11 cellular contexts compared by ENCODE assay signal in the genomic region with DNA sequence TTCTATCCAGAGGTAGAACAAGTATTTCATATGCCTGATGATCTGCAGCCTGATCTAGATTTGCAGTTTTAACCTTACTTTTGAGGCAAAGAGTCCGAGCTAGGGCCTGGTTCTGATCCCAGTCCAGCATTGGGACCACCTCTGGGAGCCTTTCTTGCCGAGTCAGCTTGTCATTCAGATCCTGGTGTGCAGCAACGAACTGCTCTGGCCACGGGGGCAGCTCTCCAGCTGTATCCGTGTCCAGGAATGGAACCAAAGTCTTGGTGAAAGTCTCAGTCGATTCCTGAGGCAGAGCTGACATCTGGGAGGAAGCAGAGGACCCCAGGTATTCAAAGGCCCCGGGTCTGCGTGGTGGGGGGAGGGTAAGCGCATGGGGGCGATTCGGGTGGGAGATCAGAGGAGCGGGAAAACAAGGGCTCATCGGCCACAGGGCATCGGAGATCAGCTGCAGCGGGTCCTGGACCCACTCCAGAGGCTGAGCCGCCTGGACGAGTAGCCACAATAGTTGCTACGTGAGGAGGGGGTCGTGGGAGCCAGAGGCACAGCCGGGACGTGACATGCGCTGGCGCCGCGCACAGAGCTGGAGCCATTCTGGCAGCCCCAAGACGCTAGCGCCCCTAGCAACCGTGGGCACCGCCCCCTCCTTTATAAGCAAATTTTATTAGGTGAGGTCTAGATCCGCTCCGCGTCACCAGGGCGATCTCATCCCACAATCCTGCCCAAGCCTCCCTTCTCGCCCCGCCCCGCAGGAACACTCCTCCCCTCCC. TPM values are rescaled to one million over a fixed set of nuclear protein-coding genes. Genes with fewer than 3 reads are reported as not detected.
DNase-seq lines count a peak whose midpoint lies in the region; ATAC-seq and TF ChIP-seq lines count a peak whose summit lies in the region.
"Had no signal": no experiment of that assay in that cellular context is flagged by ENCODE, and none has a peak within 500 bp of the region (broad histone marks: within the 10 kb centered on the region; RNA-seq: fewer than 3 reads in every experiment).

No MANE protein-coding gene starts in this region.

- TF ChIP-seq POLR2A in Peyer's patch (IDR thresholded peaks at IDR 0.05): no peak

- WGBS in mammary epithelial cell (ENCODE audit: low coverage, missing lambda C conversion rate): 0% methylated on average over 7 of the region's 36 CpGs

- DNase-seq in LNCaP clone FGC (ENCODE audit: low read depth) (no peak), mammary epithelial cell (no peak), lower lobe of right lung (peak; percentile 48), NCI-H446 treated with DMSO at 0.1 percent for 48 hours (lab: John Stamatoyannopoulos, UW) (no peak), Peyer's patch (no peak)
- DNase-seq in activated CD4-positive, alpha-beta T cell treated with anti-CD3 and anti-CD28 coated beads for 1 hour: no peak
- DNase-seq: activated effector memory CD4-positive, alpha-beta T cell treated with anti-CD3 and anti-CD28 coated beads, Interleukin-2, amount 50 U/mL, for 16 hours; CD4-positive, CD25-positive, alpha-beta regulatory T cell had no signal

- dilution Hi-C loops in mammary epithelial cell (cut with HindIII; ENCODE audit: low sequenced_read_pairs): no loop called here

- H3K27me3 ChIP-seq in ACC112 (ENCODE audit: insufficient read depth, low read length): peaks cover 68% of the 10 kb centered on the region
- peaks cover 8% of the 10 kb centered on the region for H3K27me3 ChIP-seq in mammary epithelial cell (ENCODE audit: insufficient read depth, low read length)
- H3K27me3 ChIP-seq in lower lobe of right lung (ENCODE audit: low read depth): peaks cover 31% of the 10 kb centered on the region
- no peaks in the 10 kb centered on the region for H3K27me3 ChIP-seq in Peyer's patch

- H3K4me3 ChIP-seq in ACC112 (ENCODE audit: low read depth, low read length) (peak overlapping the region; percentile 29), LNCaP clone FGC (ENCODE audit: low read depth, low read length) (peak overlapping the region; percentile 31; the same call in 1 of the 2 replicates), mammary epithelial cell (replicated peaks in 1 of 3; ENCODE audit: insufficient read depth in 1 of 3, low read depth in 2 of 3, low read length in 3 of 3) (peak overlapping the region in 1 of 3 experiments; percentile 31), lower lobe of right lung (peak overlapping the region; percentile 29), Peyer's patch (peak overlapping the region in 1 of 4 donors; percentile 12)

- intact Hi-C loops in mammary epithelial cell (cut with micrococcal nuclease): no loop called here
- intact Hi-C loops in lower lobe of right lung (cut with DNase I): no loop called here

- H3K4me2 ChIP-seq in mammary epithelial cell (ENCODE audit: insufficient read depth, low read depth, low read length): peak overlapping the region; percentile 87

- no peak overlapping the region for H3K9ac ChIP-seq in mammary epithelial cell (ENCODE audit: insufficient read depth, low read length)

- in situ Hi-C loops in mammary epithelial cell (cut with MboI; ENCODE audit: low sequenced_read_pairs in 2 of 2): no loop called here

- no peaks in the 10 kb centered on the region for H3K36me3 ChIP-seq in ACC112 (ENCODE audit: insufficient read depth, low read length)
- no peaks in the 10 kb centered on the region for H3K36me3 ChIP-seq in mammary epithelial cell (ENCODE audit: insufficient read depth, low read length)
- no peaks in the 10 kb centered on the region for H3K36me3 ChIP-seq in lower lobe of right lung
- H3K36me3 ChIP-seq in Peyer's patch: no peaks in the 10 kb centered on the region

- TF ChIP-seq CTCF in LNCaP clone FGC (IDR thresholded peaks at IDR 0.05; ENCODE audit: control insufficient read depth, extremely low read depth, insufficient read depth): no peak
- no peak for TF ChIP-seq CTCF in mammary epithelial cell (conservative IDR thresholded peaks at IDR 0.05 in 1 of 2, IDR thresholded peaks at IDR 0.05 in 1 of 2; ENCODE audit: extremely low read depth in 1 of 2, insufficient read depth in 1 of 2, low read depth in 1 of 2, low read length in 2 of 2)
- TF ChIP-seq CTCF in lower lobe of right lung (IDR thresholded peaks at IDR 0.05): no peak
- no peak for TF ChIP-seq CTCF in Peyer's patch (IDR thresholded peaks at IDR 0.05)

- no peaks in the 10 kb centered on the region for H3K9me3 ChIP-seq in mammary epithelial cell (replicated peaks; ENCODE audit: insufficient read depth, low read length)
- no peaks in the 10 kb centered on the region for H3K9me3 ChIP-seq in lower lobe of right lung
- H3K9me3 ChIP-seq in Peyer's patch: no peaks in the 10 kb centered on the region

- H2AFZ ChIP-seq in ACC112 (ENCODE audit: low read length, unreplicated experiment) (no peak overlapping the region), mammary epithelial cell (ENCODE audit: low read depth, low read length) (peak overlapping the region; percentile 67)

- no TSS peak for BruUV-seq in mammary epithelial cell (replicated peaks; lab: Mats Ljungman, UMichigan)

- CTCF ChIA-PET in mammary epithelial cell (lab: Charles Lee; ENCODE audit: low non-redundant PET): interaction anchor here (0.6 kb wide), 2 partner anchors 24 to 194 kb away, joined by 3 read pairs; no protein-coding TSS in a partner anchor

- H3K27ac ChIP-seq in ACC112 (ENCODE audit: low read depth, low read length) (no peak overlapping the region), mammary epithelial cell (ENCODE audit: insufficient read depth, low read depth, low read length) (no peak overlapping the region), lower lobe of right lung (no peak overlapping the region), Peyer's patch (no peak overlapping the region)
- H3K27ac ChIP-seq: RWPE1 had no signal

- no peaks in the 10 kb centered on the region for H4K20me1 ChIP-seq in mammary epithelial cell (ENCODE audit: insufficient read depth, low read length)

- ATAC-seq in lower lobe of right lung (peak in 1 of 2 donors; percentile 11), HG03460 (IDR thresholded peaks at IDR 0.05; ENCODE audit: unreplicated experiment) (no peak)

- no peaks in the 10 kb centered on the region for H3K79me2 ChIP-seq in ACC112 (ENCODE audit: control insufficient read depth, insufficient read depth, low read length, unreplicated experiment)
- H3K79me2 ChIP-seq in mammary epithelial cell (ENCODE audit: insufficient read depth, low read length): no peaks in the 10 kb centered on the region

- no peaks in the 10 kb centered on the region for H3K4me1 ChIP-seq in ACC112 (ENCODE audit: control insufficient read depth, insufficient read depth, low read length, unreplicated experiment)
- peaks cover 3% of the 10 kb centered on the region for H3K4me1 ChIP-seq in mammary epithelial cell (ENCODE audit: insufficient read depth, low read length)
- H3K4me1 ChIP-seq in lower lobe of right lung: peaks cover 6% of the 10 kb centered on the region
- H3K4me1 ChIP-seq in Peyer's patch: no peaks in the 10 kb centered on the region

RNA-seq across cellular contexts. Expression of a gene that starts 32.4 kb away (rescaled TPM):
- 10 to 100 TPM; 47.6 to 78.5 TPM for total RNA-seq in mammary epithelial cell
- 33.2 TPM for polyA plus RNA-seq in mammary epithelial cell
- 27.8 TPM for polyA minus RNA-seq in mammary epithelial cell
- 63.2 TPM for total RNA-seq in lower lobe of right lung
- 100 to 1,000 TPM in 3 of 4 donors, 10 to 100 TPM in 1; 89.1 to 140 (median 109) TPM for total RNA-seq in Peyer's patch

RNA-seq across cellular contexts. Expression of a gene that starts 38.2 kb away (rescaled TPM):
- total RNA-seq in mammary epithelial cell: under 1 TPM in 1 of 2 donors, not detected in 1; under 0.01 TPM
- 0.01 TPM for polyA plus RNA-seq in mammary epithelial cell
- polyA minus RNA-seq in mammary epithelial cell: not detected
- 0.03 TPM for total RNA-seq in lower lobe of right lung
- total RNA-seq in Peyer's patch: under 1 TPM in 2 of 4 donors, not detected in 2; 0.13 to 0.19 TPM
- total RNA-seq: CD4-positive, CD25-positive, alpha-beta regulatory T cell had no signal
- polyA plus RNA-seq: CD4-positive, CD25-positive, alpha-beta regulatory T cell had no signal
